In genomic region chr6:98843274-98844243, GRCh38 we compare ENCODE assay signal across 1 cellular context.
TF ChIP-seq lines count a peak whose summit lies in the region.

No MANE protein-coding gene starts in this region.

TF ChIP-seq in HepG2, 621 proteins besides CTCF, POLR2A, EP300 and RAD21:
- TF ChIP-seq ZBTB33 (CRISPR knock-in tag; IDR thresholded peaks at IDR 0.05) (no peak), NR1H2 (CRISPR knock-in tag; IDR thresholded peaks at IDR 0.05; ENCODE audit: borderline replicate concordance, low read depth) (no peak), TCF7L2 (IDR thresholded peaks at IDR 0.05; ENCODE audit: low read depth, low read length) (no peak), ZNF597 (CRISPR knock-in tag; IDR thresholded peaks at IDR 0.05) (no peak), PRPF4 (IDR thresholded peaks at IDR 0.05; ENCODE audit: low read depth, low read length, poor library complexity, severe bottlenecking) (no peak), ZFX (CRISPR knock-in tag; IDR thresholded peaks at IDR 0.05; ENCODE audit: low read depth) (no peak), UBTF (CRISPR knock-in tag; IDR thresholded peaks at IDR 0.05) (no peak), CBX2 (IDR thresholded peaks at IDR 0.05; ENCODE audit: low read depth, low read length) (0 out of 2 replicates have a peak, but pooled peaks have one; percentile 55), CBX2 (CRISPR knock-in tag; IDR thresholded peaks at IDR 0.05; ENCODE audit: low read depth) (no peak), ZNF232 (CRISPR knock-in tag; IDR thresholded peaks at IDR 0.05; ENCODE audit: borderline replicate concordance) (no peak), ZNF660 (CRISPR knock-in tag; IDR thresholded peaks at IDR 0.05; ENCODE audit: borderline replicate concordance, low read depth) (no peak), IKZF1 (IDR thresholded peaks at IDR 0.05) (no peak), EZH2 (conservative IDR thresholded peaks at IDR 0.05; ENCODE audit: low read depth, low read length) (peak; percentile 55; the same call in 1 of the 2 replicates), KDM5B (CRISPR knock-in tag; IDR thresholded peaks at IDR 0.05; ENCODE audit: borderline replicate concordance) (no peak), ZNF414 (CRISPR knock-in tag; IDR thresholded peaks at IDR 0.05) (no peak), ZNF607 (CRISPR knock-in tag; IDR thresholded peaks at IDR 0.05; ENCODE audit: borderline replicate concordance) (no peak), ADNP (CRISPR knock-in tag; IDR thresholded peaks at IDR 0.05) (no peak)
